Comparison of ENCODE assay signal across 16 cellular contexts in the genomic region with DNA sequence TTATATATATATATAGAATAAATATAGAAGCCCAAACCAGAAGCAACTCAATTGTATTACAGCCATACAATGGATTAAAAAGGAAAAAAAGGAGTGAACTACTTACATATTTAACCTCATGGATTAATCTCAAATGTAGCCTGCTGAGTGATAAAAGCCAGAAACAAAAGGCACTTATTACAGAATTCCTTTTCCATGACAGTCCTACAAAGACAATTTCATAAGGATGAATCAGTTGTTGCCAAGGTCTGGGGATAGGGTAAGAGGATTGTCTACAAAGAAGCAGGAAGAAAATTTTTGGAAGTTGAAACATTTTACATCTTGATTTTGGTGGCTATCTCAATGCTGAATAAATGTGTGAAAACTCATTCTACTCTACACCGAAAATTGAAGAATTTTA.
DNase-seq lines count a peak whose midpoint lies in the region; ATAC-seq and TF ChIP-seq lines count a peak whose summit lies in the region.
"Had no signal": no experiment of that assay in that cellular context is flagged by ENCODE, and none has a peak within 500 bp of the region (broad histone marks: within the 10 kb centered on the region; RNA-seq: fewer than 3 reads in every experiment).

No MANE protein-coding gene starts in this region.

- H3K36me3 ChIP-seq in breast epithelium (no peaks in the 10 kb centered on the region), gastroesophageal sphincter (no peaks in the 10 kb centered on the region), OCI-LY7 (ENCODE audit: insufficient read depth, low read length) (no peaks in the 10 kb centered on the region)

- no peak overlapping the region for H3K4me2 ChIP-seq in OCI-LY7 (ENCODE audit: low read length)

- H3K27me3 Mint-ChIP-seq in MCF 10A (ENCODE audit: insufficient read depth, unreplicated experiment) (no peaks in the 10 kb centered on the region), mesothelial cell of epicardium (ENCODE audit: low read depth) (no peaks in the 10 kb centered on the region)

- H3K9me3 ChIP-seq in breast epithelium (no peaks in the 10 kb centered on the region), gastroesophageal sphincter (no peaks in the 10 kb centered on the region), OCI-LY7 (ENCODE audit: low read length) (no peaks in the 10 kb centered on the region)

- H3K36me3 Mint-ChIP-seq in MCF 10A (ENCODE audit: insufficient read depth, unreplicated experiment) (no peaks in the 10 kb centered on the region), mesothelial cell of epicardium (no peaks in the 10 kb centered on the region)
- H3K36me3 Mint-ChIP-seq: CD14-positive monocyte had no signal

- TF ChIP-seq POLR2A in breast epithelium (IDR thresholded peaks at IDR 0.05), result no peak
- no peak for TF ChIP-seq POLR2A in gastroesophageal sphincter (IDR thresholded peaks at IDR 0.05)

- H3K4me3 ChIP-seq in breast epithelium (no peak overlapping the region), astrocyte of the spinal cord (ENCODE audit: low read depth, low read length) (no peak overlapping the region), foreskin fibroblast (ENCODE audit: low read depth in 1 of 2, low read length in 2 of 2) (no peak overlapping the region), gastroesophageal sphincter (no peak overlapping the region), OCI-LY7 (ENCODE audit: low read depth, low read length, poor library complexity, severe bottlenecking) (no peak overlapping the region)

- no peak overlapping the region for H3K27ac Mint-ChIP-seq in MCF 10A (ENCODE audit: low read depth, unreplicated experiment)
- H3K27ac Mint-ChIP-seq in mesothelial cell of epicardium, result no peak overlapping the region
- H3K27ac Mint-ChIP-seq: CD14-positive monocyte had no signal

- H2AFZ ChIP-seq in OCI-LY7 (ENCODE audit: low read length), result no peak overlapping the region

- CTCF ChIA-PET in MCF 10A (lab: Yijun Ruan, JAX), result no interaction called here
- CTCF ChIA-PET in OCI-LY7 (lab: Charles Lee; ENCODE audit: unreplicated experiment), result no interaction called here

- BruUV-seq in MCF 10A (replicated peaks; lab: Mats Ljungman, UMichigan), result no TSS peak
- no TSS peak for BruUV-seq in OCI-LY7 (replicated peaks; lab: Mats Ljungman, UMichigan)

- no peaks in the 10 kb centered on the region for H4K20me1 ChIP-seq in OCI-LY7 (ENCODE audit: insufficient read depth, low read length)

- POLR2A ChIA-PET in MCF 10A (lab: Yijun Ruan, JAX) (interaction anchor here (0.7 to 1.3 kb wide), 2 partner anchors 17 to 76 kb away, joined by 3 to 4 read pairs; no protein-coding TSS in a partner anchor), OCI-LY7 (lab: Charles Lee) (no interaction called here)

- H3K4me1 Mint-ChIP-seq in MCF 10A (ENCODE audit: insufficient read depth, unreplicated experiment) (peaks cover 13% of the 10 kb centered on the region), mesothelial cell of epicardium (no peaks in the 10 kb centered on the region)
- H3K4me1 Mint-ChIP-seq: CD14-positive monocyte had no signal

- H3K9me3 Mint-ChIP-seq in MCF 10A (ENCODE audit: unreplicated experiment) (no peaks in the 10 kb centered on the region), mesothelial cell of epicardium (peaks cover 9% of the 10 kb centered on the region)

- DNase-seq in MCF 10A (ENCODE audit: unreplicated experiment) (peak; percentile 3), breast epithelium (ENCODE audit: low spot score in 2 of 2) (no peak), astrocyte of the spinal cord (ENCODE audit: low read depth, low spot score) (peak; percentile 22), foreskin fibroblast (peak; percentile 47 to 58), OCI-LY7 (ENCODE audit: low spot score) (no peak), mesothelial cell of epicardium (ENCODE audit: low spot score in 2 of 2, unreplicated experiment in 2 of 2) (no peak), T-helper 9 cell (no peak)
- DNase-seq: COR-L47, NCI-H1436, NCI-H2081 treated with DMSO at 0.1 percent for 48 hours, NCI-H345, NCI-H526 treated with DMSO at 0.1 percent for 48 hours, SHP77 treated with DMSO at 0.1 percent for 48 hours had no signal

- intact Hi-C loops in MCF 10A (cut with micrococcal nuclease) (loop anchor here (2.0 to 5.0 kb wide), 2 partner anchors 74 to 621 kb away; no protein-coding TSS in a partner anchor), breast epithelium (cut with DNase I; ENCODE audit: low total_unique reads) (no loop called here), OCI-LY7 (cut with micrococcal nuclease; ENCODE audit: unreplicated experiment) (no loop called here)

- TF ChIP-seq CTCF in MCF 10A (IDR thresholded peaks at IDR 0.05; ENCODE audit: unreplicated experiment) (no peak), breast epithelium (IDR thresholded peaks at IDR 0.05) (no peak), astrocyte of the spinal cord (IDR thresholded peaks at IDR 0.05; ENCODE audit: low read depth, low read length) (no peak), foreskin fibroblast (IDR thresholded peaks at IDR 0.05; ENCODE audit: low read depth, low read length) (no peak), gastroesophageal sphincter (IDR thresholded peaks at IDR 0.05) (no peak), OCI-LY7 (conservative IDR thresholded peaks at IDR 0.05; ENCODE audit: low read length) (no peak), mesothelial cell of epicardium (IDR thresholded peaks at IDR 0.05; ENCODE audit: unreplicated experiment) (no peak)

- in situ Hi-C loops in astrocyte of the spinal cord (cut with HindIII; ENCODE audit: low sequenced_read_pairs), result no loop called here

- H3K27me3 ChIP-seq in breast epithelium (no peaks in the 10 kb centered on the region), gastroesophageal sphincter (no peaks in the 10 kb centered on the region)

- H3K9me2 ChIP-seq in OCI-LY7 (ENCODE audit: insufficient read depth, low read length), result no peaks in the 10 kb centered on the region

- WGBS in gastroesophageal sphincter (ENCODE audit: low coverage in 1 of 2), 2 donors, result 75 to 88% methylated on average over 1 of the region's 1 CpG

- H3K79me2 ChIP-seq in OCI-LY7 (ENCODE audit: insufficient read depth, low read depth, low read length), result no peaks in the 10 kb centered on the region

- H3K4me3 Mint-ChIP-seq in MCF 10A (ENCODE audit: unreplicated experiment) (no peak overlapping the region), mesothelial cell of epicardium (no peak overlapping the region)
- H3K4me3 Mint-ChIP-seq: CD14-positive monocyte had no signal

- no peak for ATAC-seq in gastroesophageal sphincter

- TF ChIP-seq EP300 in gastroesophageal sphincter (IDR thresholded peaks at IDR 0.05), result no peak

- H3K4me1 ChIP-seq in breast epithelium (no peaks in the 10 kb centered on the region), gastroesophageal sphincter (no peaks in the 10 kb centered on the region), OCI-LY7 (ENCODE audit: insufficient read depth, low read length, poor library complexity, severe bottlenecking) (no peaks in the 10 kb centered on the region)

- H3K27ac ChIP-seq in breast epithelium (no peak overlapping the region), gastroesophageal sphincter (no peak overlapping the region), OCI-LY7 (ENCODE audit: low read depth, low read length, poor library complexity, severe bottlenecking) (no peak overlapping the region)
- H3K27ac ChIP-seq: 22Rv1 had no signal

Comparison
In these comparisons a context has a peak if more than half of its experiments do, and no peak if none do; other contexts are left out.
1. DNase-seq: peak in MCF 10A (single experiment), astrocyte of the spinal cord (single experiment) and foreskin fibroblast (2 of 2); none in breast epithelium (0 of 2), OCI-LY7 (single experiment), mesothelial cell of epicardium (0 of 2) and T-helper 9 cell (single experiment).